ENCODE assay signal across 8 cellular contexts in the genomic region with DNA sequence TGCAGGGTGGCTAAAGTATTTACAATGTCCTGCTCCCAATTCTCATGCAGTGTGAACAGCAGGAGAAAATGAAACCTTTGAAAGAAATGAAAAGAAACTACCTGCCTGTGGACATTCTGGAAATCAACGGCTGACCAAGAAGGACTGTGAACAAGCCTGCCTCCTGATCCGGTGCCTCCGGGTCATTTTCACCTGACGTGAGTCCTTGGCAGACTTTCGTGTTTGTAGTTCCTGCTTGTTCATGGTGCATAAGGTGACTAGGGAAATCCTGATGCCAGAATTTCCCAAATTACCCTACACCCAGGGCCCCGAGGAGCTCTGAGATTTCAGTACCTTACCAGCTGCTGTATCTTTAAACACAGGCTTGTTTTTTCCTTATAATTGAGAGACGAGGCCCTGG.
"Had no signal": no experiment of that assay in that cellular context is flagged by ENCODE, and none has a peak within 500 bp of the region (broad histone marks: within the 10 kb centered on the region; RNA-seq: fewer than 3 reads in every experiment).

No MANE protein-coding gene starts in this region.

- H3K27me3 ChIP-seq: dorsolateral prefrontal cortex, ovary had no signal

- H3K4me3 ChIP-seq: dorsolateral prefrontal cortex, ovary had no signal

- H3K4me3 Mint-ChIP-seq: activated CD4-positive, alpha-beta memory T cell treated with anti-CD3 and anti-CD28 coated beads, Interleukin-2, amount 10 ng/mL, durations not matched to agents 7 days and 5 days; activated naive CD8-positive, alpha-beta T cell treated with anti-CD3 and anti-CD28 coated beads, Interleukin-2, amount 10 ng/mL, durations not matched to agents 7 days and 5 days; stimulated activated naive CD8-positive, alpha-beta T cell treated with anti-CD3 and anti-CD28 coated beads, Interleukin-15, amount 100 ng/mL, for 72 hours had no signal

- H3K27ac ChIP-seq: ovary had no signal

- DNase-seq: activated CD4-positive, alpha-beta memory T cell treated with anti-CD3 and anti-CD28 coated beads, Interleukin-2, amount 10 ng/mL, durations not matched to agents 7 days and 5 days; activated CD8-positive, alpha-beta memory T cell treated with anti-CD3 and anti-CD28 coated beads, Interleukin-2, amount 50 U/mL, for 4 hours; activated naive CD8-positive, alpha-beta T cell treated with anti-CD3 and anti-CD28 coated beads, Interleukin-2, amount 10 ng/mL, durations not matched to agents 7 days and 5 days; anterior cingulate cortex; dorsolateral prefrontal cortex; ovary; stimulated activated CD4-positive, alpha-beta T cell treated with anti-CD3 and anti-CD28 coated beads, Interleukin-4, amount 100 ng/mL, for 4 hours; stimulated activated naive CD8-positive, alpha-beta T cell treated with anti-CD3 and anti-CD28 coated beads, Interleukin-15, amount 100 ng/mL, for 72 hours had no signal

- H3K27me3 Mint-ChIP-seq: activated CD4-positive, alpha-beta memory T cell treated with anti-CD3 and anti-CD28 coated beads, Interleukin-2, amount 10 ng/mL, durations not matched to agents 7 days and 5 days; activated naive CD8-positive, alpha-beta T cell treated with anti-CD3 and anti-CD28 coated beads, Interleukin-2, amount 10 ng/mL, durations not matched to agents 7 days and 5 days; stimulated activated naive CD8-positive, alpha-beta T cell treated with anti-CD3 and anti-CD28 coated beads, Interleukin-15, amount 100 ng/mL, for 72 hours had no signal

- H3K9me3 Mint-ChIP-seq: activated naive CD8-positive, alpha-beta T cell treated with anti-CD3 and anti-CD28 coated beads, Interleukin-2, amount 10 ng/mL, durations not matched to agents 7 days and 5 days had no signal

- H3K9me3 ChIP-seq: ovary had no signal

- H3K27ac Mint-ChIP-seq: activated CD4-positive, alpha-beta memory T cell treated with anti-CD3 and anti-CD28 coated beads, Interleukin-2, amount 10 ng/mL, durations not matched to agents 7 days and 5 days; activated naive CD8-positive, alpha-beta T cell treated with anti-CD3 and anti-CD28 coated beads, Interleukin-2, amount 10 ng/mL, durations not matched to agents 7 days and 5 days had no signal

- ATAC-seq: stimulated activated naive CD8-positive, alpha-beta T cell treated with anti-CD3 and anti-CD28 coated beads, Interleukin-15, amount 100 ng/mL, for 72 hours had no signal

- H3K36me3 Mint-ChIP-seq: activated naive CD8-positive, alpha-beta T cell treated with anti-CD3 and anti-CD28 coated beads, Interleukin-2, amount 10 ng/mL, durations not matched to agents 7 days and 5 days had no signal

- H3K4me1 Mint-ChIP-seq: activated CD4-positive, alpha-beta memory T cell treated with anti-CD3 and anti-CD28 coated beads, Interleukin-2, amount 10 ng/mL, durations not matched to agents 7 days and 5 days; activated naive CD8-positive, alpha-beta T cell treated with anti-CD3 and anti-CD28 coated beads, Interleukin-2, amount 10 ng/mL, durations not matched to agents 7 days and 5 days; stimulated activated naive CD8-positive, alpha-beta T cell treated with anti-CD3 and anti-CD28 coated beads, Interleukin-15, amount 100 ng/mL, for 72 hours had no signal

- H3K36me3 ChIP-seq: ovary had no signal
